In the genomic region with DNA sequence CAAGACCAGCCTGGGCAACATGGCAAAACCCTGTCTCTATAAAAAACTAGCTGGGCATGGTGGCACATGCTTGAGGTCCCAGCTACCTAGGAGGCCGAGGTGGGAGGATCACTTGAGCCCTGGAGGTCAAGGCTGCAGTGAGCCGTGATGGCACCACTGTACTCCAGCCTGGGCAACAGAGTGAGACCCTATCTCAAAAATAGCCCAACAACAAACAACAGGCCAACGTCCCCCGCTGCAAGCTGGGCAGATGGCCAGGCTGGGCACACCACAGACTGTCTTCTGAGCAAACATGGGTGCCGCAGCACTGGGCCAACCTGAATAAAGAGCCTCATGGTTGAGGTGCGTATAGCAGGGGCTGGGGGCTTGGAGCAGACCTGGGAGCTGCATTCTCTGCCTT, we compare ENCODE assay signal across 24 cellular contexts. TPM values are rescaled to one million over a fixed set of nuclear protein-coding genes. Genes with fewer than 3 reads are reported as not detected.
DNase-seq lines count a peak whose midpoint lies in the region; ATAC-seq and TF ChIP-seq lines count a peak whose summit lies in the region.
"Had no signal": no experiment of that assay in that cellular context is flagged by ENCODE, and none has a peak within 500 bp of the region (broad histone marks: within the 10 kb centered on the region; RNA-seq: fewer than 3 reads in every experiment).

No MANE protein-coding gene starts in this region.

- H3K9me2 ChIP-seq in HCT116 (ENCODE audit: insufficient read depth): no peaks in the 10 kb centered on the region

- DNase-seq in HCT116 (ENCODE audit: low read depth, low spot score): no peak
- no peak for DNase-seq in Panc1 (ENCODE audit: low read depth, low spot score)
- no peak for DNase-seq in esophagus squamous epithelium (lab: John Stamatoyannopoulos, UW)
- no peak for DNase-seq in osteocyte (ENCODE audit: extremely low spot score, unreplicated experiment)
- DNase-seq in AG08396 (ENCODE audit: low spot score): no peak
- no peak for DNase-seq in thyroid gland
- DNase-seq: activated CD4-positive, alpha-beta T cell treated with anti-CD3 and anti-CD28 coated beads, Interleukin-2, amount 50 U/mL, for 1 hour; activated CD8-positive, alpha-beta memory T cell treated with anti-CD3 and anti-CD28 coated beads, Interleukin-2, amount 10 ng/mL, durations not matched to agents 7 days and 5 days; activated naive CD4-positive, alpha-beta T cell treated with anti-CD3 and anti-CD28 coated beads for 36 hours; amniotic stem cell; CD4-positive, CD25-positive, alpha-beta regulatory T cell; dermis blood vessel endothelial cell; naive B cell; NCI-H1694 treated with DMSO at 0.1 percent for 48 hours; NCI-H748 treated with DMSO at 0.1 percent for 48 hours; stimulated activated CD4-positive, alpha-beta T cell treated with anti-CD3 and anti-CD28 coated beads, Interleukin-15, amount 100 ng/mL, for 24 hours; stimulated activated naive CD8-positive, alpha-beta T cell treated with anti-CD3 and anti-CD28 coated beads, Interleukin-15, Interleukin-2, amounts not matched to agents 100 U/mL and 50 U/mL, for 24 hours; T-helper 9 cell; tibial artery had no signal

- H3K36me3 Mint-ChIP-seq in osteocyte (ENCODE audit: unreplicated experiment): no peaks in the 10 kb centered on the region
- H3K36me3 Mint-ChIP-seq: activated CD8-positive, alpha-beta memory T cell treated with anti-CD3 and anti-CD28 coated beads, Interleukin-2, amount 10 ng/mL, durations not matched to agents 7 days and 5 days; CD4-positive, CD25-positive, alpha-beta regulatory T cell; memory B cell; naive B cell had no signal

- TF ChIP-seq POLR2A in HCT116 (IDR thresholded peaks at IDR 0.05; ENCODE audit: borderline replicate concordance, extremely low read depth, insufficient read depth, insufficient read length) (no peak), esophagus squamous epithelium (IDR thresholded peaks at IDR 0.05) (no peak), GM18505 (IDR thresholded peaks at IDR 0.05; ENCODE audit: borderline replicate concordance, extremely low read depth, insufficient read depth, insufficient read length) (no peak), thyroid gland (IDR thresholded peaks at IDR 0.05) (no peak)

- no TSS peak for BruUV-seq in HCT116 (replicated peaks; lab: Mats Ljungman, UMichigan)
- no TSS peak for BruUV-seq in Panc1 (replicated peaks; lab: Mats Ljungman, UMichigan)

- H3K4me1 ChIP-seq in HCT116 (ENCODE audit: control insufficient read depth in 1 of 2, insufficient read depth in 2 of 2, low read length in 2 of 2): peaks cover 76 to 78% of the 10 kb centered on the region in 2 experiments
- H3K4me1 ChIP-seq in Panc1 (ENCODE audit: control insufficient read depth, insufficient read depth, low read length): peaks cover 62% of the 10 kb centered on the region
- H3K4me1 ChIP-seq in esophagus squamous epithelium: peaks cover 11 to 94% (median 46%) of the 10 kb centered on the region in 3 donors
- H3K4me1 ChIP-seq in thyroid gland: peaks cover 0 to 4% of the 10 kb centered on the region in 2 donors

- H3K27me3 Mint-ChIP-seq in osteocyte (ENCODE audit: unreplicated experiment): no peaks in the 10 kb centered on the region
- H3K27me3 Mint-ChIP-seq: CD4-positive, CD25-positive, alpha-beta regulatory T cell; naive B cell had no signal

- TF ChIP-seq RAD21 in HCT116 (IDR thresholded peaks at IDR 0.05; ENCODE audit: low read depth): no peak

- no peaks in the 10 kb centered on the region; the same call in 1 of the 2 replicates for H4K20me1 ChIP-seq in HCT116 (ENCODE audit: insufficient read depth)

- ATAC-seq in HCT116 (no peak), Panc1 (no peak), GM18505 (IDR thresholded peaks at IDR 0.05; ENCODE audit: unreplicated experiment) (no peak), GM21360 (IDR thresholded peaks at IDR 0.05; ENCODE audit: unreplicated experiment) (no peak)
- ATAC-seq: activated CD8-positive, alpha-beta memory T cell treated with anti-CD3 and anti-CD28 coated beads, Interleukin-2, amount 10 ng/mL, durations not matched to agents 7 days and 5 days; right cardiac atrium; stimulated activated naive CD8-positive, alpha-beta T cell treated with anti-CD3 and anti-CD28 coated beads, Interleukin-15, Interleukin-2, amounts not matched to agents 100 U/mL and 50 U/mL, for 24 hours had no signal

- intact Hi-C loops in HCT116 (cut with micrococcal nuclease): loop anchor here (5.0 kb wide), 1 partner anchor 47 kb away; a partner anchor contains a TSS
- intact Hi-C loops in Panc1 (cut with micrococcal nuclease; ENCODE audit: unreplicated experiment): no loop called here
- intact Hi-C loops in esophagus squamous epithelium (cut with DNase I): no loop called here
- intact Hi-C loops in thyroid gland (cut with DNase I): no loop called here

- no peak overlapping the region for H3K27ac ChIP-seq in HCT116 (ENCODE audit: low read depth, low read length)
- H3K27ac ChIP-seq in Panc1 (ENCODE audit: low read length): 0 out of 2 replicates have a peak overlapping the region, but pooled peaks have one; percentile 27
- peak overlapping the region in 3 of 4 donors; percentile 37 to 80 (median 49) for H3K27ac ChIP-seq in esophagus squamous epithelium
- no peak overlapping the region for H3K27ac ChIP-seq in thyroid gland
- H3K27ac ChIP-seq: tibial artery had no signal

- no peaks in the 10 kb centered on the region for H3K9me3 Mint-ChIP-seq in osteocyte (ENCODE audit: unreplicated experiment)
- H3K9me3 Mint-ChIP-seq: activated naive CD4-positive, alpha-beta T cell treated with anti-CD3 and anti-CD28 coated beads for 36 hours; CD4-positive, CD25-positive, alpha-beta regulatory T cell; memory B cell; naive B cell had no signal

- TF ChIP-seq CTCF in HCT116 (IDR thresholded peaks at IDR 0.05 in 2 of 3, conservative IDR thresholded peaks at IDR 0.05 in 1 of 3; ENCODE audit: borderline replicate concordance in 1 of 3, insufficient read depth in 1 of 3, low read depth in 2 of 3, low read length in 2 of 3): no peak
- TF ChIP-seq CTCF in Panc1 (IDR thresholded peaks at IDR 0.05): no peak
- TF ChIP-seq CTCF in esophagus squamous epithelium (IDR thresholded peaks at IDR 0.05): no peak
- no peak for TF ChIP-seq CTCF in osteocyte (IDR thresholded peaks at IDR 0.05)
- no peak for TF ChIP-seq CTCF in thyroid gland (IDR thresholded peaks at IDR 0.05)

- H3K36me3 ChIP-seq in HCT116 (ENCODE audit: control insufficient read depth in 1 of 2, insufficient read depth in 2 of 2, low read length in 2 of 2): 0 out of 4 replicates have a peak, but pooled peaks cover 0 to 4% of the 10 kb centered on the region in 2 experiments
- H3K36me3 ChIP-seq in Panc1 (ENCODE audit: control insufficient read depth, insufficient read depth, low read length): no peaks in the 10 kb centered on the region
- no peaks in the 10 kb centered on the region for H3K36me3 ChIP-seq in esophagus squamous epithelium
- H3K36me3 ChIP-seq in thyroid gland: no peaks in the 10 kb centered on the region
- H3K36me3 ChIP-seq: ovary, tibial artery had no signal

- POLR2A ChIA-PET in HCT116 (lab: Charles Lee) (no interaction called here), Panc1 (lab: Charles Lee) (interaction anchor here (0.6 kb wide), 1 partner anchor 33 kb away, joined by 4 read pairs; no protein-coding TSS in a partner anchor)

- H3K4me2 ChIP-seq in HCT116 (ENCODE audit: low read length): 0 out of 2 replicates have a peak overlapping the region, but pooled peaks have one; percentile 73

- no peak overlapping the region for H3K4me3 ChIP-seq in HCT116 (replicated peaks in 1 of 2; ENCODE audit: low read depth in 1 of 2, low read length in 2 of 2)
- H3K4me3 ChIP-seq in Panc1 (ENCODE audit: low read depth in 2 of 2, low read length in 2 of 2): no peak overlapping the region
- H3K4me3 ChIP-seq in esophagus squamous epithelium: no peak overlapping the region
- H3K4me3 ChIP-seq in thyroid gland (replicated peaks in 1 of 3): no peak overlapping the region
- H3K4me3 ChIP-seq: ovary, tibial artery had no signal

- CTCF ChIA-PET in HCT116 (lab: Charles Lee): no interaction called here
- CTCF ChIA-PET in Panc1 (lab: Charles Lee): interaction anchor here (0.6 kb wide), 1 partner anchor 57 kb away, joined by 4 read pairs; no protein-coding TSS in a partner anchor

- in situ Hi-C loops in Panc1 (cut with HindIII; ENCODE audit: low pct_unique_long_range_greater_than_20kb, low sequenced_read_pairs): no loop called here

- H3K9ac ChIP-seq in HCT116 (ENCODE audit: low read length): no peak overlapping the region

- H3K4me3 Mint-ChIP-seq in osteocyte (ENCODE audit: unreplicated experiment): no peak overlapping the region
- H3K4me3 Mint-ChIP-seq: activated CD8-positive, alpha-beta memory T cell treated with anti-CD3 and anti-CD28 coated beads, Interleukin-2, amount 10 ng/mL, durations not matched to agents 7 days and 5 days; activated naive CD4-positive, alpha-beta T cell treated with anti-CD3 and anti-CD28 coated beads for 36 hours; CD4-positive, CD25-positive, alpha-beta regulatory T cell; memory B cell; naive B cell had no signal

- H3K9me3 ChIP-seq in HCT116 (ENCODE audit: control insufficient read depth in 1 of 2, insufficient read depth in 1 of 2, low read depth in 1 of 2, low read length in 2 of 2): no peaks in the 10 kb centered on the region
- H3K9me3 ChIP-seq in Panc1 (ENCODE audit: control insufficient read depth, insufficient read depth, low read depth, low read length): no peaks in the 10 kb centered on the region
- no peaks in the 10 kb centered on the region for H3K9me3 ChIP-seq in esophagus squamous epithelium
- no peaks in the 10 kb centered on the region for H3K9me3 ChIP-seq in thyroid gland
- H3K9me3 ChIP-seq: ovary, tibial artery had no signal

- WGBS in esophagus squamous epithelium, 2 donors: 71 to 80% methylated on average over 3 to 4 of the region's 6 CpGs
- 87 to 93% methylated on average over 5 to 6 of the region's 6 CpGs for WGBS in thyroid gland, 2 donors

- RAD21 ChIA-PET in HCT116 (lab: Charles Lee; ENCODE audit: low non-redundant PET in 1 of 2, low total read pairs in 2 of 2, uncharacterized antibody in 2 of 2, unreplicated experiment in 2 of 2): interaction anchor here in 1 of 2 experiments (1.0 kb wide), 1 partner anchor 19 kb away, joined by 3 read pairs; no protein-coding TSS in a partner anchor

- H3K79me2 ChIP-seq in HCT116 (ENCODE audit: insufficient read depth, low read length): peaks cover 51% of the 10 kb centered on the region

- no peaks in the 10 kb centered on the region for H3K27me3 ChIP-seq in HCT116 (ENCODE audit: insufficient read depth, low read length)
- H3K27me3 ChIP-seq in Panc1 (ENCODE audit: control insufficient read depth, insufficient read depth, low read length): no peaks in the 10 kb centered on the region
- no peaks in the 10 kb centered on the region for H3K27me3 ChIP-seq in esophagus squamous epithelium
- no peaks in the 10 kb centered on the region for H3K27me3 ChIP-seq in thyroid gland
- H3K27me3 ChIP-seq: ovary, tibial artery had no signal

- H3K4me1 Mint-ChIP-seq in osteocyte (ENCODE audit: unreplicated experiment): peaks cover 88% of the 10 kb centered on the region
- H3K4me1 Mint-ChIP-seq: activated CD8-positive, alpha-beta memory T cell treated with anti-CD3 and anti-CD28 coated beads, Interleukin-2, amount 10 ng/mL, durations not matched to agents 7 days and 5 days; CD4-positive, CD25-positive, alpha-beta regulatory T cell; memory B cell; naive B cell had no signal

- H2AFZ ChIP-seq in HCT116 (ENCODE audit: low read depth, low read length, poor library complexity, severe bottlenecking): no peak overlapping the region

- peak overlapping the region; percentile 88 for H3K27ac Mint-ChIP-seq in osteocyte (ENCODE audit: unreplicated experiment)
- H3K27ac Mint-ChIP-seq: activated CD8-positive, alpha-beta memory T cell treated with anti-CD3 and anti-CD28 coated beads, Interleukin-2, amount 10 ng/mL, durations not matched to agents 7 days and 5 days; activated naive CD4-positive, alpha-beta T cell treated with anti-CD3 and anti-CD28 coated beads for 36 hours; CD4-positive, CD25-positive, alpha-beta regulatory T cell; memory B cell; naive B cell had no signal

RNA-seq across cellular contexts. Expression of a gene that starts 46.6 kb away (rescaled TPM):
- total RNA-seq in HCT116 (2021; ENCODE audit: unreplicated experiment) (28.1 TPM), Panc1 (2021; ENCODE audit: unreplicated experiment) (48.9 TPM), esophagus squamous epithelium (10 to 100 TPM; 22.0 to 38.9 (median 35.3) TPM), osteocyte (29.8 and 32.5 TPM in 2 replicates), thyroid gland (10 to 100 TPM; 21.5 to 34.1 (median 22.6) TPM)
- polyA plus RNA-seq in HCT116 (2012): 28.0 and 36.9 TPM in 2 replicates
- polyA plus RNA-seq in Panc1 (2012; ENCODE audit: insufficient read length): 60.8 TPM

RNA-seq across cellular contexts. Expression of a gene that starts 48.4 kb away (rescaled TPM):
- total RNA-seq in HCT116 (2021; ENCODE audit: unreplicated experiment) (105 TPM), Panc1 (2021; ENCODE audit: unreplicated experiment) (240 TPM), esophagus squamous epithelium (10 to 100 TPM; 30.6 to 44.1 (median 36.7) TPM), osteocyte (183 and 189 TPM in 2 replicates), thyroid gland (10 to 100 TPM; 43.8 to 58.9 (median 55.0) TPM)
- polyA plus RNA-seq in HCT116 (2012): 101 and 106 TPM in 2 replicates
- polyA plus RNA-seq in Panc1 (2012; ENCODE audit: insufficient read length): 281 TPM

RNA-seq across cellular contexts. Expression of a gene that starts 57.5 kb away (rescaled TPM):
- total RNA-seq in HCT116 (2021; ENCODE audit: unreplicated experiment): 36.5 TPM
- 24.1 and 27.1 TPM in 2 replicates for polyA plus RNA-seq in HCT116 (2012)
- 54.3 TPM for total RNA-seq in Panc1 (2021; ENCODE audit: unreplicated experiment)
- 41.2 TPM for polyA plus RNA-seq in Panc1 (2012; ENCODE audit: insufficient read length)
- total RNA-seq in esophagus squamous epithelium: 10 to 100 TPM; 26.2 to 50.9 (median 32.5) TPM
- 39.5 and 41.9 TPM in 2 replicates for total RNA-seq in osteocyte
- 10 to 100 TPM; 39.7 to 63.3 (median 59.0) TPM for total RNA-seq in thyroid gland

Comparison
In these comparisons a context has a peak if more than half of its experiments do, and no peak if none do; other contexts are left out.
1. H3K27ac ChIP-seq: peak in Panc1 (single experiment) and esophagus squamous epithelium (3 of 4); none in HCT116 (single experiment) and thyroid gland (0 of 3).